Comparison of ENCODE assay signal across 13 cellular contexts in the genomic region with DNA sequence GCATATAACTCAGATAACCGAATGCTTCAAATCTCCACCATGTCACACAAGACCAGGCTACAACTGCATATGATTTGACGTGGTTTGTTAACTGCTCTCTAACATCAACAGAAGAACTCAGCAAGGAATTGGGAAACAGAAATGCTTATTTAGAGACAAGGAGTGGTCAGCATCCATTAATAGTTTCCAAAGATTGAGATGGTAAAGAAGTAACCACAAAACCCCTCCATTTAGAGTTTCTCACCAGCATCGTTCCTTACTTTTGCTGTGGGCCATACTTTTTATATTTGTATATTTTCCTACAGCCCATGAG. TPM values are rescaled to one million over a fixed set of nuclear protein-coding genes. Genes with fewer than 3 reads are reported as not detected.
A peak's percentile ranks its signal among the peaks of the same experiment; 100 is the strongest.
DNase-seq lines count a peak whose midpoint lies in the region; ATAC-seq, FAIRE-seq and TF ChIP-seq lines count a peak whose summit lies in the region.
"Had no signal": no experiment of that assay in that cellular context is flagged by ENCODE, and none has a peak within 500 bp of the region (broad histone marks: within the 10 kb centered on the region; RNA-seq: fewer than 3 reads in every experiment).

No MANE protein-coding gene starts in this region.

- intact Hi-C loops in MCF 10A (cut with micrococcal nuclease) (no loop called here), mammary epithelial cell (cut with micrococcal nuclease) (no loop called here), transverse colon (cut with DNase I; ENCODE audit: low total_unique reads) (no loop called here)

- H3K79me1 ChIP-seq in H1 (ENCODE audit: low read depth, low read length) = no peaks in the 10 kb centered on the region; the same call in 1 of the 2 replicates

- no peak overlapping the region for H3K14ac ChIP-seq in H1 (ENCODE audit: insufficient read length)

- H3K27ac Mint-ChIP-seq in MCF 10A (ENCODE audit: low read depth, unreplicated experiment) = peak overlapping the region; percentile 43

- POLR2A ChIA-PET in MCF 10A (lab: Yijun Ruan, JAX) (interaction anchor here (0.6 kb wide), 1 partner anchor 13 kb away, joined by 3 read pairs; no protein-coding TSS in a partner anchor), H1 (lab: Charles Lee; ENCODE audit: partially characterized antibody) (no interaction called here), RWPE1 (lab: Yijun Ruan, JAX; ENCODE audit: low non-redundant PET) (no interaction called here)

- H3K27ac ChIP-seq in mammary epithelial cell (ENCODE audit: insufficient read depth, low read depth, low read length) (no peak overlapping the region), H1 (ENCODE audit: low read depth, low read length) (no peak overlapping the region), muscle layer of duodenum (ENCODE audit: low read length) (peak overlapping the region; percentile 96), transverse colon (peak overlapping the region; percentile 67 to 78 (median 72)), RWPE1 (no peak overlapping the region)

- H3K36me3 ChIP-seq in mammary epithelial cell (ENCODE audit: insufficient read depth, low read length) = no peaks in the 10 kb centered on the region
- no peaks in the 10 kb centered on the region for H3K36me3 ChIP-seq in H1 (ENCODE audit: control insufficient read depth in 2 of 4, insufficient read depth in 4 of 4, low read length in 3 of 4)
- peaks cover 0 to 14% of the 10 kb centered on the region in 2 donors for H3K36me3 ChIP-seq in muscle layer of duodenum (ENCODE audit: control insufficient read depth in 1 of 2, insufficient read depth in 2 of 2, low read length in 2 of 2)
- no peaks in the 10 kb centered on the region for H3K36me3 ChIP-seq in transverse colon
- H3K36me3 ChIP-seq: HAP-1 had no signal

- no peak overlapping the region for H2BK20ac ChIP-seq in H1 (ENCODE audit: low read length)

- no peak for TF ChIP-seq RAD21 in H1 (IDR thresholded peaks at IDR 0.05 in 1 of 2, conservative IDR thresholded peaks at IDR 0.05 in 1 of 2; ENCODE audit: low read depth in 2 of 2, low read length in 2 of 2)

- BruUV-seq in MCF 10A (replicated peaks; lab: Mats Ljungman, UMichigan) (TSS peak; percentile 63), mammary epithelial cell (replicated peaks; lab: Mats Ljungman, UMichigan) (no TSS peak)

- dilution Hi-C loops in mammary epithelial cell (cut with HindIII; ENCODE audit: low sequenced_read_pairs) = no loop called here

- no peak overlapping the region for H2AK5ac ChIP-seq in H1 (ENCODE audit: low read depth, low read length)

- no peak overlapping the region for H2BK12ac ChIP-seq in H1 (ENCODE audit: low read depth, low read length)

- H3K9me3 ChIP-seq in mammary epithelial cell (replicated peaks; ENCODE audit: insufficient read depth, low read length) = no peaks in the 10 kb centered on the region
- no peaks in the 10 kb centered on the region for H3K9me3 ChIP-seq in H1 (ENCODE audit: insufficient read depth in 2 of 2, low read depth in 1 of 2, low read length in 1 of 2)
- H3K9me3 ChIP-seq in muscle layer of duodenum (ENCODE audit: control insufficient read depth in 1 of 2, low read length in 2 of 2) = no peaks in the 10 kb centered on the region
- no peaks in the 10 kb centered on the region for H3K9me3 ChIP-seq in transverse colon
- H3K9me3 ChIP-seq: HAP-1 had no signal

- TF ChIP-seq EP300 in H1 (IDR thresholded peaks at IDR 0.05; ENCODE audit: borderline replicate concordance in 1 of 2, low read depth in 2 of 2, low read length in 2 of 2) (no peak), transverse colon (IDR thresholded peaks at IDR 0.05; ENCODE audit: low read depth) (no peak)

- H3K9ac ChIP-seq in mammary epithelial cell (ENCODE audit: insufficient read depth, low read length) = no peak overlapping the region
- H3K9ac ChIP-seq in H1 (replicated peaks in 1 of 4; ENCODE audit: extremely low read depth in 1 of 4, low read depth in 3 of 4, low read length in 3 of 4) = no peak overlapping the region

- CTCF ChIA-PET in MCF 10A (lab: Yijun Ruan, JAX) = no interaction called here
- CTCF ChIA-PET in mammary epithelial cell (lab: Charles Lee; ENCODE audit: low non-redundant PET) = no interaction called here
- CTCF ChIA-PET in H1 (lab: Charles Lee; ENCODE audit: partially characterized antibody) = interaction anchor here (1.0 to 6.3 kb wide), 5 partner anchors 11 to 94 kb away, joined by 3 to 38 read pairs (median 4); no protein-coding TSS in a partner anchor
- CTCF ChIA-PET in RWPE1 (lab: Yijun Ruan, JAX) = interaction anchor here (0.7 kb wide), 1 partner anchor 1335 kb away, joined by 3 read pairs; no protein-coding TSS in a partner anchor

- no peaks in the 10 kb centered on the region for H3K9me3 Mint-ChIP-seq in MCF 10A (ENCODE audit: unreplicated experiment)

- no peak overlapping the region for H3K4me3 Mint-ChIP-seq in MCF 10A (ENCODE audit: unreplicated experiment)

- H3K36me3 Mint-ChIP-seq in MCF 10A (ENCODE audit: insufficient read depth, unreplicated experiment) = no peaks in the 10 kb centered on the region

- in situ Hi-C loops in mammary epithelial cell (cut with MboI; ENCODE audit: low sequenced_read_pairs in 2 of 2) (no loop called here), transverse colon (cut with MboI; ENCODE audit: low pct_ligation_motif_present in 1 of 4, low pct_unique_long_range_greater_than_20kb in 1 of 4, low sequenced_read_pairs in 3 of 4) (no loop called here)

- H3K23me2 ChIP-seq in H1 (ENCODE audit: low read depth, low read length) = no peaks in the 10 kb centered on the region

- DNase-seq in MCF 10A (ENCODE audit: unreplicated experiment) (no peak), mammary epithelial cell (no peak), H1 (ENCODE audit: low read depth in 1 of 2, low spot score in 2 of 2) (no peak), transverse colon (no peak), kidney glomerular epithelial cell (lab: John Stamatoyannopoulos, UW) (no peak), RWPE1 (ENCODE audit: low spot score) (no peak)
- DNase-seq: ACHN; activated effector memory CD4-positive, alpha-beta T cell treated with Interleukin-2 at 50 U/mL for 16 hours; cerebellar nuclear complex had no signal

- H2BK120ac ChIP-seq in H1 (replicated peaks; ENCODE audit: low read depth, low read length) = no peak overlapping the region

- ATAC-seq in HG02885 (IDR thresholded peaks at IDR 0.05; ENCODE audit: poor library complexity, unreplicated experiment) = no peak

- no peak overlapping the region for H3K4ac ChIP-seq in H1 (replicated peaks; ENCODE audit: insufficient read length, low read depth, low read length)

- no peak overlapping the region for H3K23ac ChIP-seq in H1 (ENCODE audit: insufficient read length)

- H4K5ac ChIP-seq in H1 (ENCODE audit: insufficient read length, low read depth, low read length) = no peak overlapping the region

- H3K56ac ChIP-seq in H1 (replicated peaks; ENCODE audit: insufficient read length, low read depth, low read length) = no peak overlapping the region

- H4K8ac ChIP-seq in H1 (ENCODE audit: extremely low read depth, insufficient read depth, low read length) = no peak overlapping the region

- no peak overlapping the region for H4K91ac ChIP-seq in H1 (replicated peaks; ENCODE audit: insufficient read length, low read length)

- H2AFZ ChIP-seq in mammary epithelial cell (ENCODE audit: low read depth, low read length) (no peak overlapping the region), H1 (ENCODE audit: low read length) (no peak overlapping the region)

- H3K18ac ChIP-seq in H1 (ENCODE audit: extremely low read depth, low read length) = no peak overlapping the region

- no peaks in the 10 kb centered on the region for H3K79me2 ChIP-seq in mammary epithelial cell (ENCODE audit: insufficient read depth, low read length)
- H3K79me2 ChIP-seq in H1 (ENCODE audit: control insufficient read depth in 1 of 2, insufficient read depth in 2 of 2, low read length in 2 of 2) = peaks cover 7 to 84% of the 10 kb centered on the region in 2 experiments; a peak in 3 of 4 replicates

- no peak overlapping the region for H2BK5ac ChIP-seq in H1 (ENCODE audit: low read depth, low read length)

- peak; percentile 42 for FAIRE-seq in H1 (lab: Jason Lieb, UNC)

- H3K27me3 ChIP-seq in mammary epithelial cell (ENCODE audit: insufficient read depth, low read length) = no peaks in the 10 kb centered on the region
- no peaks in the 10 kb centered on the region for H3K27me3 ChIP-seq in H1 (replicated peaks in 1 of 4; ENCODE audit: control insufficient read depth in 3 of 4, extremely low read depth in 1 of 4, insufficient read depth in 3 of 4, low read length in 3 of 4)
- no peaks in the 10 kb centered on the region for H3K27me3 ChIP-seq in muscle layer of duodenum (ENCODE audit: low read depth, low read length)
- H3K27me3 ChIP-seq in transverse colon = no peaks in the 10 kb centered on the region

- H3K4me1 Mint-ChIP-seq in MCF 10A (ENCODE audit: insufficient read depth, unreplicated experiment) = no peaks in the 10 kb centered on the region

- no peak for TF ChIP-seq CTCF in MCF 10A (IDR thresholded peaks at IDR 0.05; ENCODE audit: unreplicated experiment)
- no peak for TF ChIP-seq CTCF in mammary epithelial cell (conservative IDR thresholded peaks at IDR 0.05 in 1 of 2, IDR thresholded peaks at IDR 0.05 in 1 of 2; ENCODE audit: extremely low read depth in 1 of 2, insufficient read depth in 1 of 2, low read depth in 1 of 2, low read length in 2 of 2)
- no peak for TF ChIP-seq CTCF in H1 (IDR thresholded peaks at IDR 0.05; ENCODE audit: control extremely low read depth in 1 of 3, insufficient read depth in 1 of 3, low read depth in 1 of 3, low read length in 3 of 3)
- no peak for TF ChIP-seq CTCF in transverse colon (IDR thresholded peaks at IDR 0.05)
- no peak for TF ChIP-seq CTCF in RWPE1 (conservative IDR thresholded peaks at IDR 0.05; ENCODE audit: low read depth)

- no peaks in the 10 kb centered on the region for H3K4me1 ChIP-seq in mammary epithelial cell (ENCODE audit: insufficient read depth, low read length)
- peaks cover 0 to 24% (median 12%) of the 10 kb centered on the region in 4 experiments; a peak in 5 of 7 replicates for H3K4me1 ChIP-seq in H1 (replicated peaks in 1 of 4; ENCODE audit: control insufficient read depth in 3 of 4, insufficient read depth in 4 of 4, low read length in 3 of 4)
- H3K4me1 ChIP-seq in muscle layer of duodenum (ENCODE audit: control insufficient read depth in 1 of 2, insufficient read depth in 2 of 2, low read length in 2 of 2) = peaks cover 17 to 24% of the 10 kb centered on the region in 2 donors
- peaks cover 0 to 36% (median 16%) of the 10 kb centered on the region in 4 donors for H3K4me1 ChIP-seq in transverse colon
- H3K4me1 ChIP-seq: HAP-1 had no signal

- WGBS in mammary epithelial cell (ENCODE audit: low coverage, missing lambda C conversion rate) = 49% methylated on average over 3 of the region's 3 CpGs
- 87% methylated on average over 3 of the region's 3 CpGs; no CpG with 5 or more reads in 1 of the 2 experiments for WGBS in H1 (ENCODE audit: extremely low coverage in 1 of 2, insufficient coverage in 1 of 2, insufficient read length in 1 of 2, insufficient replicate concordance in 2 of 2, low coverage in 1 of 2, low lambda C conversion rate in 2 of 2, missing lambda C conversion rate in 1 of 2), 2 experiments
- WGBS in transverse colon (ENCODE audit: low coverage in 1 of 2), 2 donors = 61 to 64% methylated on average over 2 to 3 of the region's 3 CpGs

- no peaks in the 10 kb centered on the region for H4K20me1 ChIP-seq in mammary epithelial cell (ENCODE audit: insufficient read depth, low read length)
- H4K20me1 ChIP-seq in H1 (replicated peaks in 1 of 2; ENCODE audit: control insufficient read depth in 1 of 2, insufficient read depth in 2 of 2, low read length in 2 of 2) = no peaks in the 10 kb centered on the region

- no peak overlapping the region for H2BK15ac ChIP-seq in H1 (ENCODE audit: low read length)

- no peak overlapping the region for H3K4me2 ChIP-seq in mammary epithelial cell (ENCODE audit: insufficient read depth, low read depth, low read length)
- H3K4me2 ChIP-seq in H1 (ENCODE audit: insufficient read depth in 1 of 2, low read depth in 2 of 2, low read length in 2 of 2) = no peak overlapping the region

- no peak overlapping the region for H3K4me3 ChIP-seq in mammary epithelial cell (replicated peaks in 1 of 3; ENCODE audit: insufficient read depth in 1 of 3, low read depth in 2 of 3, low read length in 3 of 3)
- H3K4me3 ChIP-seq in H1 (ENCODE audit: extremely low read depth in 1 of 4, insufficient read depth in 2 of 4, low read depth in 3 of 4, low read length in 4 of 4) = no peak overlapping the region
- no peak overlapping the region for H3K4me3 ChIP-seq in muscle layer of duodenum (ENCODE audit: low read depth in 1 of 2, low read length in 2 of 2)
- no peak overlapping the region for H3K4me3 ChIP-seq in transverse colon
- H3K4me3 ChIP-seq: HAP-1, lung had no signal

- H3K27me3 Mint-ChIP-seq in MCF 10A (ENCODE audit: insufficient read depth, unreplicated experiment) = no peaks in the 10 kb centered on the region

- TF ChIP-seq POLR2A in H1 (IDR thresholded peaks at IDR 0.05; ENCODE audit: control extremely low read depth in 1 of 2, low read depth in 2 of 2, low read length in 2 of 2) (no peak), transverse colon (IDR thresholded peaks at IDR 0.05) (no peak)

RNA-seq across cellular contexts. Expression of gene DPYSL3, which starts 25.2 kb away (rescaled TPM):
- total RNA-seq in MCF 10A (2022) = 8.2 and 8.9 TPM in 2 replicates
- 1 to 10 TPM; 2.8 to 8.8 TPM for total RNA-seq in mammary epithelial cell
- polyA plus RNA-seq in mammary epithelial cell = 13.9 TPM
- polyA minus RNA-seq in mammary epithelial cell = 38.0 TPM
- 385 and 387 TPM in 2 replicates for total RNA-seq in H1 (2021; fragmentation: NEBNext Ultra II Directional; extraction: Animal tissue kit (Norgen Biotek cat#: 25700))
- polyA plus RNA-seq in H1 (2011; rRNA removed) = 268 and 379 TPM in 2 replicates
- polyA plus RNA-seq in H1 (2011; cell fraction: cytosol; rRNA removed) = 317 TPM
- polyA plus RNA-seq in H1 (2011; cell fraction: nucleus; rRNA removed) = 677 TPM
- polyA plus RNA-seq in H1 (2012, experiment 1 of 2) = 326 to 382 TPM (median 347 TPM) in 4 replicates
- polyA plus RNA-seq in H1 (2012, experiment 2 of 2) = 81.6 TPM
- polyA plus RNA-seq in H1 (2013, experiment 1 of 2) = 177 TPM
- 173 TPM for polyA plus RNA-seq in H1 (2013, experiment 2 of 2)
- 603 and 732 TPM in 2 replicates for polyA minus RNA-seq in H1 (2011; rRNA and poly(A)+ RNA removed)
- 438 TPM for polyA minus RNA-seq in H1 (2011; cell fraction: cytosol; rRNA and poly(A)+ RNA removed)
- polyA minus RNA-seq in H1 (2011; cell fraction: nucleus; rRNA and poly(A)+ RNA removed) = 284 TPM
- 100 to 1,000 TPM in 1 of 4 donors, 10 to 100 TPM in 3; 27.6 to 107 (median 31.4) TPM for total RNA-seq in transverse colon

Comparison
In these comparisons a context has a peak if more than half of its experiments do, and no peak if none do; other contexts are left out.
1. H3K27ac ChIP-seq: peak in muscle layer of duodenum (single experiment) and transverse colon (4 of 4); none in mammary epithelial cell (single experiment), H1 (single experiment) and RWPE1 (single experiment).
2. CTCF ChIA-PET loops: an anchor here in H1 (1.0 to 6.3 kb wide) and RWPE1 (0.7 kb wide); none called in MCF 10A and mammary epithelial cell.